Comparison of ENCODE assay signal across 20 cellular contexts in the genomic region with DNA sequence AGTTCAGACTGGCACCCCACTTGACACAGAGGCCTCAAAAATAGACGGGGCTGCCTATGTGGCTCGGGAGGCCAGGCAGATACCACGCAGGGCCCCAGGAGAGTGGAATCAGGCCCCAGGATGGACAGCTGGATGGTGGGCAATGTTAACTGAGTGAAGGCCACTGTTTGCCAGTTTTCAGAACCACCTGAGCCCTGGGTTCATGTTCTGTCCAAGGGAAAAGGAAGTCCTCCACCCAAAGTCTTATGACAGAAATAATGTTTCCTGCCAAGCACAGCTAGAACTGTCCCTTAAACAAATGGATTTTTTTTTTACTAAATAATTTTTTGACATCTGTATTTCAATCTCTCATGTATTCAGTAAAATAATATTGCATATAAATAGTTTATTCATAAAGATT.
"Had no signal": no experiment of that assay in that cellular context is flagged by ENCODE, and none has a peak within 500 bp of the region (broad histone marks: within the 10 kb centered on the region; RNA-seq: fewer than 3 reads in every experiment).

No MANE protein-coding gene starts in this region.

- DNase-seq: activated B cell treated with CpG ODN at 0.5 μM for 24 hours; activated CD4-positive, alpha-beta memory T cell treated with anti-CD3 and anti-CD28 coated beads for 36 hours; activated CD4-positive, alpha-beta T cell treated with anti-CD3 and anti-CD28 coated beads for 1 hour; activated CD8-positive, alpha-beta memory T cell treated with anti-CD3 and anti-CD28 coated beads for 24 hours; activated gamma-delta T cell; activated naive CD4-positive, alpha-beta T cell treated with anti-CD3 and anti-CD28 coated beads for 36 hours; activated T-cell treated with anti-CD3 and anti-CD28 coated beads, Interleukin-2, amount 50 U/mL, for 4 hours; NCI-H1092; NCI-H1417; NCI-H1930; NCI-H345; NCI-H510A; NCI-H526 treated with DMSO at 0.1 percent for 48 hours; RPMI8226; SHP77 treated with DMSO at 0.1 percent for 48 hours; T-helper 2 cell; T1000 had no signal

- ATAC-seq: activated T-cell treated with anti-CD3 and anti-CD28 coated beads, Interleukin-2, amount 50 U/mL, for 4 hours had no signal

- H3K9me3 Mint-ChIP-seq: activated B cell treated with CpG ODN at 0.5 μM for 24 hours; activated CD4-positive, alpha-beta memory T cell treated with anti-CD3 and anti-CD28 coated beads for 36 hours; activated CD4-positive, alpha-beta T cell treated with anti-CD3 and anti-CD28 coated beads, Interleukin-2, amount 10 ng/mL, durations not matched to agents 24 days and 14 days; activated naive CD4-positive, alpha-beta T cell treated with anti-CD3 and anti-CD28 coated beads for 36 hours; activated T-cell treated with anti-CD3 and anti-CD28 coated beads, Interleukin-2, amount 50 U/mL, for 4 hours had no signal

- H3K27me3 Mint-ChIP-seq: activated B cell treated with CpG ODN at 0.5 μM for 24 hours; activated CD4-positive, alpha-beta memory T cell treated with anti-CD3 and anti-CD28 coated beads for 36 hours; activated naive CD8-positive, alpha-beta T cell had no signal

- H3K36me3 Mint-ChIP-seq: activated CD4-positive, alpha-beta memory T cell treated with anti-CD3 and anti-CD28 coated beads for 36 hours; activated naive CD8-positive, alpha-beta T cell had no signal

- H3K4me3 Mint-ChIP-seq: activated B cell treated with CpG ODN at 0.5 μM for 24 hours; activated CD4-positive, alpha-beta memory T cell treated with anti-CD3 and anti-CD28 coated beads for 36 hours; activated CD4-positive, alpha-beta T cell treated with anti-CD3 and anti-CD28 coated beads, Interleukin-2, amount 10 ng/mL, durations not matched to agents 24 days and 14 days; activated naive CD4-positive, alpha-beta T cell treated with anti-CD3 and anti-CD28 coated beads for 36 hours; activated naive CD8-positive, alpha-beta T cell; activated T-cell treated with anti-CD3 and anti-CD28 coated beads, Interleukin-2, amount 50 U/mL, for 4 hours had no signal

- H3K27ac Mint-ChIP-seq: activated B cell treated with CpG ODN at 0.5 μM for 24 hours; activated CD4-positive, alpha-beta memory T cell treated with anti-CD3 and anti-CD28 coated beads for 36 hours; activated CD4-positive, alpha-beta T cell treated with anti-CD3 and anti-CD28 coated beads, Interleukin-2, amount 10 ng/mL, durations not matched to agents 24 days and 14 days; activated naive CD4-positive, alpha-beta T cell treated with anti-CD3 and anti-CD28 coated beads for 36 hours; activated naive CD8-positive, alpha-beta T cell had no signal

- H3K4me1 Mint-ChIP-seq: activated B cell treated with CpG ODN at 0.5 μM for 24 hours had no signal

- H3K27ac ChIP-seq: KMS-11 had no signal
